1 cellular context compared by ENCODE assay signal in genomic region chr19:40721936-40722661, GRCh38.
TF ChIP-seq lines count a peak whose summit lies in the region.

No MANE protein-coding gene starts in this region.

TF ChIP-seq in HepG2, 621 proteins besides CTCF, POLR2A, EP300 and RAD21:
- TF ChIP-seq ZNF550 (CRISPR knock-in tag; IDR thresholded peaks at IDR 0.05; ENCODE audit: borderline replicate concordance) (no peak), SOX6 (IDR thresholded peaks at IDR 0.05) (no peak), SOX6 (CRISPR knock-in tag; IDR thresholded peaks at IDR 0.05) (no peak), PHF20 (CRISPR knock-in tag; IDR thresholded peaks at IDR 0.05) (no peak), NKX3-1 (CRISPR knock-in tag; IDR thresholded peaks at IDR 0.05) (no peak), ZNF883 (CRISPR knock-in tag; IDR thresholded peaks at IDR 0.05; ENCODE audit: not compliant biosample characterization) (no peak), ZNF138 (CRISPR knock-in tag; IDR thresholded peaks at IDR 0.05; ENCODE audit: low read depth) (no peak)
- TF ChIP-seq, protein P1, sequence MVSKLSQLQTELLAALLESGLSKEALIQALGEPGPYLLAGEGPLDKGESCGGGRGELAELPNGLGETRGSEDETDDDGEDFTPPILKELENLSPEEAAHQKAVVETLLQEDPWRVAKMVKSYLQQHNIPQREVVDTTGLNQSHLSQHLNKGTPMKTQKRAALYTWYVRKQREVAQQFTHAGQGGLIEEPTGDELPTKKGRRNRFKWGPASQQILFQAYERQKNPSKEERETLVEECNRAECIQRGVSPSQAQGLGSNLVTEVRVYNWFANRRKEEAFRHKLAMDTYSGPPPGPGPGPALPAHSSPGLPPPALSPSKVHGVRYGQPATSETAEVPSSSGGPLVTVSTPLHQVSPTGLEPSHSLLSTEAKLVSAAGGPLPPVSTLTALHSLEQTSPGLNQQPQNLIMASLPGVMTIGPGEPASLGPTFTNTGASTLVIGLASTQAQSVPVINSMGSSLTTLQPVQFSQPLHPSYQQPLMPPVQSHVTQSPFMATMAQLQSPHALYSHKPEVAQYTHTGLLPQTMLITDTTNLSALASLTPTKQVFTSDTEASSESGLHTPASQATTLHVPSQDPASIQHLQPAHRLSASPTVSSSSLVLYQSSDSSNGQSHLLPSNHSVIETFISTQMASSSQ (IDR thresholded peaks at IDR 0.05; ENCODE audit: low read depth) = no peak
- TF ChIP-seq, protein P1 (CRISPR knock-in tag; IDR thresholded peaks at IDR 0.05; ENCODE audit: borderline replicate concordance) = no peak
